14 cellular contexts compared by ENCODE assay signal in genomic region chr11:67445515-67445914, GRCh38. TPM values are rescaled to one million over a fixed set of nuclear protein-coding genes. Genes with fewer than 3 reads are reported as not detected.
A peak's percentile ranks its signal among the peaks of the same experiment; 100 is the strongest.
DNase-seq lines count a peak whose midpoint lies in the region; ATAC-seq and TF ChIP-seq lines count a peak whose summit lies in the region.
"Had no signal": no experiment of that assay in that cellular context is flagged by ENCODE, and none has a peak within 500 bp of the region (broad histone marks: within the 10 kb centered on the region; RNA-seq: fewer than 3 reads in every experiment).

No MANE protein-coding gene starts in this region.

- no peaks in the 10 kb centered on the region for H3K36me3 Mint-ChIP-seq in activated naive CD4-positive, alpha-beta T cell treated with anti-CD3 and anti-CD28 coated beads for 36 hours (ENCODE audit: low read depth)
- peaks cover 36% of the 10 kb centered on the region for H3K36me3 Mint-ChIP-seq in effector memory CD8-positive, alpha-beta T cell (ENCODE audit: insufficient read depth)
- no peaks in the 10 kb centered on the region for H3K36me3 Mint-ChIP-seq in stimulated activated memory B cell treated with anti-CD40 and anti-IgM and Interleukin-4, amounts not matched to agents 10 μg/mL and 1 μg/mL and 100 μg/mL, for 72 hours

- no peak overlapping the region for H2AFZ ChIP-seq in SU-DHL-6 (ENCODE audit: low read depth, low read length, severe bottlenecking)

- ATAC-seq in effector memory CD8-positive, alpha-beta T cell (replicated peaks), result no peak
- ATAC-seq in stimulated activated memory B cell treated with anti-CD40 and anti-IgM and Interleukin-4, amounts not matched to agents 10 μg/mL and 1 μg/mL and 100 μg/mL, for 72 hours, result no peak
- no peak for ATAC-seq in lower lobe of right lung
- ATAC-seq: pancreas had no signal

- DNase-seq in activated naive CD4-positive, alpha-beta T cell treated with anti-CD3 and anti-CD28 coated beads for 36 hours, result no peak
- no peak for DNase-seq in activated naive CD4-positive, alpha-beta T cell treated with anti-CD3 and anti-CD28 coated beads, Interleukin-2, amount 50 U/mL, for 16 hours
- no peak for DNase-seq in effector memory CD8-positive, alpha-beta T cell
- DNase-seq in NCI-H1436 treated with DMSO at 0.1 percent for 48 hours (lab: John Stamatoyannopoulos, UW) (no peak), lower lobe of right lung (no peak), hypothalamus (lab: John Stamatoyannopoulos, UW) (no peak)
- DNase-seq: foreskin melanocyte; mammary epithelial cell; NCI-H2171; NK-92 treated with Interleukin-12 subunit alpha and Interleukin-12 subunit beta, amount 100 ng/mL, for 24 hours; pancreas; testis had no signal

- H3K27me3 Mint-ChIP-seq in activated naive CD4-positive, alpha-beta T cell treated with anti-CD3 and anti-CD28 coated beads for 36 hours (ENCODE audit: low read depth), result no peaks in the 10 kb centered on the region
- H3K27me3 Mint-ChIP-seq in effector memory CD8-positive, alpha-beta T cell, result no peaks in the 10 kb centered on the region
- no peaks in the 10 kb centered on the region for H3K27me3 Mint-ChIP-seq in stimulated activated memory B cell treated with anti-CD40 and anti-IgM and Interleukin-4, amounts not matched to agents 10 μg/mL and 1 μg/mL and 100 μg/mL, for 72 hours

- H3K36me3 ChIP-seq in SU-DHL-6 (ENCODE audit: low read length), result no peaks in the 10 kb centered on the region
- H3K36me3 ChIP-seq in lower lobe of right lung, result peaks cover 19% of the 10 kb centered on the region
- H3K36me3 ChIP-seq: pancreas had no signal

- H3K9me2 ChIP-seq in SU-DHL-6 (replicated peaks; ENCODE audit: insufficient read depth, low read length), result no peaks in the 10 kb centered on the region

- CTCF ChIA-PET in activated naive CD4-positive, alpha-beta T cell treated with anti-CD3 and anti-CD28 coated beads for 36 hours (lab: Charles Lee), result no interaction called here

- H3K9me3 ChIP-seq in SU-DHL-6 (ENCODE audit: insufficient read depth, low read length), result no peaks in the 10 kb centered on the region
- H3K9me3 ChIP-seq in lower lobe of right lung, result no peaks in the 10 kb centered on the region
- H3K9me3 ChIP-seq: pancreas, testis had no signal

- H3K4me1 ChIP-seq in lower lobe of right lung, result peaks cover 39% of the 10 kb centered on the region

- H3K9ac ChIP-seq in SU-DHL-6 (ENCODE audit: low read length), result peak overlapping the region; percentile 63

- H3F3A ChIP-seq in SU-DHL-6 (ENCODE audit: insufficient read depth), result peaks cover 55% of the 10 kb centered on the region

- TF ChIP-seq CTCF in SU-DHL-6 (IDR thresholded peaks at IDR 0.05; ENCODE audit: insufficient read depth, low read length, poor library complexity, severe bottlenecking) (no peak), lower lobe of right lung (IDR thresholded peaks at IDR 0.05) (no peak)

- peak overlapping the region; percentile 73 for H3K4me2 ChIP-seq in SU-DHL-6 (ENCODE audit: low read depth, low read length, poor library complexity, severe bottlenecking)

- H3K4me3 Mint-ChIP-seq in activated naive CD4-positive, alpha-beta T cell treated with anti-CD3 and anti-CD28 coated beads for 36 hours, result no peak overlapping the region
- peak overlapping the region; percentile 79 to 85 for H3K4me3 Mint-ChIP-seq in effector memory CD8-positive, alpha-beta T cell
- peak overlapping the region; percentile 80 for H3K4me3 Mint-ChIP-seq in stimulated activated memory B cell treated with anti-CD40 and anti-IgM and Interleukin-4, amounts not matched to agents 10 μg/mL and 1 μg/mL and 100 μg/mL, for 72 hours

- no peaks in the 10 kb centered on the region for H3K27me3 ChIP-seq in SU-DHL-6 (ENCODE audit: low read length)
- no peaks in the 10 kb centered on the region for H3K27me3 ChIP-seq in lower lobe of right lung (ENCODE audit: low read depth)
- H3K27me3 ChIP-seq: pancreas, testis had no signal

- H3K27ac ChIP-seq in SU-DHL-6 (ENCODE audit: low read depth, low read length) (peak overlapping the region; percentile 100), lower lobe of right lung (no peak overlapping the region)
- H3K27ac ChIP-seq: pancreas, testis had no signal

- H3K9me3 Mint-ChIP-seq in activated naive CD4-positive, alpha-beta T cell treated with anti-CD3 and anti-CD28 coated beads for 36 hours, result no peaks in the 10 kb centered on the region
- no peaks in the 10 kb centered on the region for H3K9me3 Mint-ChIP-seq in effector memory CD8-positive, alpha-beta T cell
- no peaks in the 10 kb centered on the region for H3K9me3 Mint-ChIP-seq in stimulated activated memory B cell treated with anti-CD40 and anti-IgM and Interleukin-4, amounts not matched to agents 10 μg/mL and 1 μg/mL and 100 μg/mL, for 72 hours

- H4K20me1 ChIP-seq in SU-DHL-6 (ENCODE audit: low read depth, low read length), result no peaks in the 10 kb centered on the region

- no peaks in the 10 kb centered on the region for H3K79me2 ChIP-seq in SU-DHL-6 (ENCODE audit: insufficient read depth, low read length)

- H3K4me3 ChIP-seq in SU-DHL-6 (ENCODE audit: insufficient read depth, low read length, poor library complexity, severe bottlenecking) (no peak overlapping the region), lower lobe of right lung (no peak overlapping the region)
- H3K4me3 ChIP-seq: pancreas, testis had no signal

- intact Hi-C loops in activated naive CD4-positive, alpha-beta T cell treated with anti-CD3 and anti-CD28 coated beads for 36 hours (cut with micrococcal nuclease), result no loop called here
- intact Hi-C loops in lower lobe of right lung (cut with DNase I), result no loop called here

- peaks cover 74% of the 10 kb centered on the region for H3K4me1 Mint-ChIP-seq in activated naive CD4-positive, alpha-beta T cell treated with anti-CD3 and anti-CD28 coated beads for 36 hours (ENCODE audit: low read depth)
- H3K4me1 Mint-ChIP-seq in effector memory CD8-positive, alpha-beta T cell (ENCODE audit: low read depth in 2 of 2), result peaks cover 63 to 64% of the 10 kb centered on the region in 2 donors
- H3K4me1 Mint-ChIP-seq in stimulated activated memory B cell treated with anti-CD40 and anti-IgM and Interleukin-4, amounts not matched to agents 10 μg/mL and 1 μg/mL and 100 μg/mL, for 72 hours, result peaks cover 88% of the 10 kb centered on the region

- peak overlapping the region; percentile 84 for H3K27ac Mint-ChIP-seq in activated naive CD4-positive, alpha-beta T cell treated with anti-CD3 and anti-CD28 coated beads for 36 hours
- peak overlapping the region; percentile 97 to 99 for H3K27ac Mint-ChIP-seq in effector memory CD8-positive, alpha-beta T cell
- H3K27ac Mint-ChIP-seq in stimulated activated memory B cell treated with anti-CD40 and anti-IgM and Interleukin-4, amounts not matched to agents 10 μg/mL and 1 μg/mL and 100 μg/mL, for 72 hours, result peak overlapping the region; percentile 97

RNA-seq across cellular contexts. Expression of gene CORO1B, which starts 2.2 kb away (rescaled TPM):
- total RNA-seq in activated naive CD4-positive, alpha-beta T cell treated with anti-CD3 and anti-CD28 coated beads for 36 hours, result 100 to 1,000 TPM; 298 to 305 TPM
- total RNA-seq in lower lobe of right lung, result 150 TPM

RNA-seq across cellular contexts. Expression of gene GPR152, which starts 7.0 kb away (rescaled TPM):
- not detected for total RNA-seq in activated naive CD4-positive, alpha-beta T cell treated with anti-CD3 and anti-CD28 coated beads for 36 hours
- not detected for total RNA-seq in lower lobe of right lung
- total RNA-seq: mammary epithelial cell, pancreas, testis had no signal

RNA-seq across cellular contexts. Expression of gene PTPRCAP, which starts 8.0 kb away (rescaled TPM):
- 10 to 100 TPM; 56.8 to 62.4 TPM for total RNA-seq in activated naive CD4-positive, alpha-beta T cell treated with anti-CD3 and anti-CD28 coated beads for 36 hours
- total RNA-seq in lower lobe of right lung, result 15.7 TPM

RNA-seq across cellular contexts. Expression of gene CABP4, which starts 9.6 kb away (rescaled TPM):
- 1 to 10 TPM; 1.4 to 2.3 TPM for total RNA-seq in activated naive CD4-positive, alpha-beta T cell treated with anti-CD3 and anti-CD28 coated beads for 36 hours
- 4.0 TPM for total RNA-seq in lower lobe of right lung

RNA-seq across cellular contexts. Expression of gene RPS6KB2, which starts 17.2 kb away (rescaled TPM):
- 10 to 100 TPM; 50.7 to 51.2 TPM for total RNA-seq in activated naive CD4-positive, alpha-beta T cell treated with anti-CD3 and anti-CD28 coated beads for 36 hours
- 42.1 TPM for total RNA-seq in lower lobe of right lung
